10 cellular contexts compared by ENCODE assay signal in the genomic region with DNA sequence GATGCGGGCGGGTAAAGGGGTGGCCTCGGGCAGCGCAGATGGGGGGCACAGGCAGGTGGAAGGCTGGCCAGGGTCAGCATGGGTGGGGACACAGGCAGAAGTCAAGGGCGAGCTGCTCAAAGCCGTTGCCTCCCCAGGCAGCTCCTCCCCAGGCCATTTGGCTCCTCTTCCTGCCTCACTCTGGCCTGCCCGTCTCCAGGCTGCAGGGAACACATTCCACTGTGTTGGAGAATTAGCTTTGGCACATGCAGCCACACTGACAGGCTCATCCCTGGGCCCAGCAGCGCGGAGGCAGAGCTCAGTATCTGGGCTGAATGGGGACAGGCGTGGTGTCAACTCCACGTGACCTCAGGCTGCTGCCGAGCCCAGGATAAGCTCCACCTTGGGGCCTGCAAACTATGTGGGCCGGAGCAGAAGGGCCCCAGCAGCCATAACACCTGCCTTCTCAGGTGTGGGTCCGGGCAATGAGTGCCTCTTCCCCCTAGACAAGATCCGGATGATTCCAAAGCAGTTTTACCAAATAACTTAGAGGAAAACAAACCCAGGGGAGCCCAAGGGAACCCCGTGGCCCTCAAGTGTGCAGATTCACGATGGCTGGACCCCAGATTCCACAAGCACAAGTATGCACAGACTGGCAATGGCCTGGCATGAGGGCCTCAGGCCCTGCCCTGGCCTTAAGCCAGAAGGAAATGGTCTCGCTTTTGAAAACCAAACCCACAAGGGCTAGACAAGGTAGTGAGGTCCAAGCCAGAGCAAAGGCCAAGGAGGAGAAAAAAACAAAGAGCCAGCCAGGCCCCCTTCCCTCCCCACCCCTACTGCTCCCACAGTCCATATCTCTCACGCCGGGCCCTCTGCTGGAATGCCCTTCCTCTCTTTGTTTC. TPM values are rescaled to one million over a fixed set of nuclear protein-coding genes. Genes with fewer than 3 reads are reported as not detected.
DNase-seq lines count a peak whose midpoint lies in the region; ATAC-seq and TF ChIP-seq lines count a peak whose summit lies in the region.
"Had no signal": no experiment of that assay in that cellular context is flagged by ENCODE, and none has a peak within 500 bp of the region (broad histone marks: within the 10 kb centered on the region; RNA-seq: fewer than 3 reads in every experiment).

No MANE protein-coding gene starts in this region.

- DNase-seq in SW480 (ENCODE audit: low spot score) (peak; percentile 48), Right ventricle myocardium superior (peak; percentile 91), upper lobe of right lung (no peak), NCI-H146 treated with DMSO at 0.1 percent for 48 hours (lab: John Stamatoyannopoulos, UW; ENCODE audit: unreplicated experiment) (no peak), T1000 (lab: John Stamatoyannopoulos, UW) (no peak)
- DNase-seq: activated T-cell treated with anti-CD3 and anti-CD28 coated beads, Interleukin-2, amount 50 U/mL, for 72 hours; NCI-H1417 treated with DMSO at 0.1 percent for 48 hours; SW 1271 had no signal

- H3K27me3 ChIP-seq in upper lobe of right lung = no peaks in the 10 kb centered on the region

- no peaks in the 10 kb centered on the region for H3K27me3 Mint-ChIP-seq in nephron (ENCODE audit: low read depth)

- no peaks in the 10 kb centered on the region for H3K9me3 Mint-ChIP-seq in nephron
- H3K9me3 Mint-ChIP-seq: activated T-cell treated with anti-CD3 and anti-CD28 coated beads, Interleukin-2, amount 50 U/mL, for 72 hours had no signal

- no peaks in the 10 kb centered on the region for H3K9me3 ChIP-seq in upper lobe of right lung

- peak overlapping the region; percentile 42 to 69 (median 65) for H3K27ac Mint-ChIP-seq in nephron
- H3K27ac Mint-ChIP-seq: activated T-cell treated with anti-CD3 and anti-CD28 coated beads, Interleukin-2, amount 50 U/mL, for 72 hours had no signal

- H3K36me3 ChIP-seq in upper lobe of right lung = peaks cover 23% of the 10 kb centered on the region

- peak overlapping the region in 1 of 3 experiments; percentile 11 for H3K4me3 Mint-ChIP-seq in nephron
- H3K4me3 Mint-ChIP-seq: activated T-cell treated with anti-CD3 and anti-CD28 coated beads, Interleukin-2, amount 50 U/mL, for 72 hours had no signal

- H3K4me1 Mint-ChIP-seq in nephron = peaks cover 66% of the 10 kb centered on the region

- H3K36me3 Mint-ChIP-seq in nephron (ENCODE audit: low read depth) = no peaks in the 10 kb centered on the region

- peak overlapping the region; percentile 65 for H3K27ac ChIP-seq in upper lobe of right lung

- intact Hi-C loops in Right ventricle myocardium superior (cut with DNase I) (loop anchor here (5.0 kb wide), 1 partner anchor 40 kb away; a partner anchor contains a TSS), upper lobe of right lung (cut with DNase I) (no loop called here)

- TF ChIP-seq CTCF in nephron (IDR thresholded peaks at IDR 0.05; ENCODE audit: unreplicated experiment in 3 of 3) = no peak
- no peak for TF ChIP-seq CTCF in upper lobe of right lung (IDR thresholded peaks at IDR 0.05)

- H3K4me3 ChIP-seq in upper lobe of right lung = no peak overlapping the region

- ATAC-seq in Right ventricle myocardium superior (ENCODE audit: poor library complexity) (peak; percentile 84), upper lobe of right lung (peak; percentile 67), GM21447 (IDR thresholded peaks at IDR 0.05; ENCODE audit: unreplicated experiment) (no peak)
- ATAC-seq: activated T-cell treated with anti-CD3 and anti-CD28 coated beads, Interleukin-2, amount 50 U/mL, for 72 hours had no signal

- peaks cover 55% of the 10 kb centered on the region for H3K4me1 ChIP-seq in upper lobe of right lung

RNA-seq across cellular contexts. Expression of a gene that starts 40.2 kb away (rescaled TPM):
- 263 TPM for total RNA-seq in Right ventricle myocardium superior
- total RNA-seq in upper lobe of right lung = 393 TPM

Comparison
In these comparisons a context has a peak if more than half of its experiments do, and no peak if none do; other contexts are left out.
1. DNase-seq: peak in SW480 (single experiment) and Right ventricle myocardium superior (single experiment); none in upper lobe of right lung (single experiment), NCI-H146 treated with DMSO at 0.1 percent for 48 hours (single experiment) and T1000 (single experiment).